In the genomic region with DNA sequence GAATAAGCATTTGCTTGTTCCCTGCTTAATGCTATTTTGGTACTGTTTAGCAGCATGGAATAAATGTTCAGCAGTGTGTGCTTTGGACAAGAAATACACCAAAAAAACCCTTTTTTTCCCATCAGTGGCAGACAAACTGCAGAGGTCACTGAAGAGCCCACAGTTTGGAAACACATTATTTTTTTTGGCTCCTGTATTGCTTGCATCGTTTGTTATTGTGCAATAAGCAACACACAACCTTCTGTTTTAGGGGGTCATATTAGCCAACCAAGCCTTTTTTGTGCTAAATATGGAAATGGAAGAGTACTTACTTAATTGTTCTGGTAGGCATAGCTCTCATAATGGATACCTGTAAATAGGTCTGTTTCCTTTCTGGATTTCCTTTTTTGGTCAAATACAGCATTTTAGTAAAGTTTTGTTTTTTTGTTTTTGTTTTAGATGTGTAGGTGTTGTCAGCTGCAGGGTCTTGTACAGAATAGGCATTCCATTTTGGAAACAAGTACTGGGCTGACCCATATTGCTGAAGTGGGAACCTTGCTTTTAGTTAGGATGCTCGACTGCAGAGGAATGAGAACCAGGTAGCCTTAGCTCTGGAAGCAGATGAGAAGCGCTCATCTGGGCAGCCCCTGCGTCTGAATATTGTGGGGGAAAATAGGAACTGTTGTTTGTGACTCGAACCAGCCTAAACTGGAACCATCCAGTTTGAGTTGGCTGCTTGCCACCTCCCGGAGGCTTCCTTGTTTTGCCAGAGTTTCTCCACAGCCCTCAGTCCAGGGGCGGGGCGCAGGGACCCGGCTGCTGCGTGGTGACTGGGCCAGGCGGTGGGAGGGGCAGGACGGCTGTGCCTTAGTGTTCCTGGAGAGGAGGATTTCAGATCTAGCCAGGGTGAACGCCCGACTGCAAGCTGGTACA, we compare ENCODE assay signal across 8 cellular contexts. TPM values are rescaled to one million over a fixed set of nuclear protein-coding genes. Genes with fewer than 3 reads are reported as not detected.
DNase-seq lines count a peak whose midpoint lies in the region; ATAC-seq and TF ChIP-seq lines count a peak whose summit lies in the region.

No MANE protein-coding gene starts in this region.

- DNase-seq in AG09319 (ENCODE audit: extremely low read depth, low read depth) (peak; percentile 83), NB4 (ENCODE audit: low read depth) (peak; percentile 92), SIG-M5 treated with dmso at 0.1 percent for 504 hours (lab: John Stamatoyannopoulos, UW; ENCODE audit: unreplicated experiment) (peak; percentile 87), cerebellum (ENCODE audit: low spot score) (peak; percentile 86), iPS-NIHi7 (ENCODE audit: extremely low spot score) (peak; percentile 93), sciatic nerve (ENCODE audit: low spot score) (peak; percentile 99)

- intact Hi-C loops in sciatic nerve (cut with DNase I): loop anchor here (2.0 kb wide), 1 partner anchor 39 kb away; a partner anchor contains a TSS

- ATAC-seq in GM18867 (IDR thresholded peaks at IDR 0.05; ENCODE audit: unreplicated experiment) (peak; percentile 48), sciatic nerve (peak; percentile 97), HG03354 (IDR thresholded peaks at IDR 0.05; ENCODE audit: poor library complexity, severe bottlenecking, unreplicated experiment) (no peak)

- no peak for TF ChIP-seq POLR2A in NB4 (IDR thresholded peaks at IDR 0.05; ENCODE audit: extremely low read depth, insufficient read length)

- peak; percentile 52 for TF ChIP-seq CTCF in AG09319 (IDR thresholded peaks at IDR 0.05; ENCODE audit: low read depth, low read length)
- peak; percentile 13 for TF ChIP-seq CTCF in NB4 (IDR thresholded peaks at IDR 0.05; ENCODE audit: low read depth, low read length)

- H3K4me3 ChIP-seq in NB4 (ENCODE audit: low read depth, low read length): peak overlapping the region; percentile 50

RNA-seq across cellular contexts. Expression of a gene that starts 38.5 kb away (rescaled TPM):
- total RNA-seq in cerebellum (69.0 TPM), sciatic nerve (97.7 TPM)
